Comparison of ENCODE assay signal across 10 cellular contexts in the genomic region with DNA sequence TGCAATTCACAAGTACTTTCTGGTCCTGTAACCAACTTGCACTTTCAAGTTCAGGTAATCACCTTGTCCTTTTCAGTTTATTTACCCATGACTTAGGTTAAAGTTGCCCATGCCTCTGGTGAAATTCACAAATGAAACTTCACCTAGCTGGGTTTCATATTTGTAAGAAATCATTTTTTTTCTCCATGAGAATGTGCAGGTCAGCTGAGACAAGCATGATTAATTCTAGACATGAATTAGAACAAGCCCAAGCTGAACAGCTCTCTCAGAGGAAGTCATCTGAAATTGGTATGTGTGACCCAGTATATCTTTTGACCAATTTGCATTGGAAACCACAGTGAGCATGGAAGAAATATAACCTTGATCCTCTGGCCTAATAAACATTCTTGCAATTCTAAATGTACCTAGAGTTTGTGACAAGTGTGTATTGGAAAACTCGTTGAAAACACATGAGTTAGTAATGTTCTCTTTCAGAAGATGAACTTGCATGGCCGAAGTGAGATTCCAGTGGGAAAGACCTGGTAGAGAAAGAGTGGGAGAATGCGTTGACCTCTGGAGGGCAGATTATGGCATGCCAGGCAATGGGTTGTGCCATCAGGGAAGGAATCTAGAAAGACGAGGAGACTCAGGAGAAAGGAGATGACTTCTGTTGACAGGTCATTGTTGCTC.
DNase-seq lines count a peak whose midpoint lies in the region; ATAC-seq, FAIRE-seq and TF ChIP-seq lines count a peak whose summit lies in the region.
"Had no signal": no experiment of that assay in that cellular context is flagged by ENCODE, and none has a peak within 500 bp of the region (broad histone marks: within the 10 kb centered on the region; RNA-seq: fewer than 3 reads in every experiment).

No MANE protein-coding gene starts in this region.

- H3K27ac ChIP-seq in GM12878 (ENCODE audit: control insufficient read depth, insufficient read depth), result peak overlapping the region; percentile 98
- H3K27ac ChIP-seq in subcutaneous abdominal adipose tissue (ENCODE audit: low read depth, low read length), result peak overlapping the region; percentile 77

- CTCF ChIA-PET in GM12878 (lab: Yijun Ruan, JAX), result interaction anchor here (0.6 to 5.7 kb wide), 24 partner anchors 9 to 538 kb away, joined by 3 to 73 read pairs (median 5); no protein-coding TSS in a partner anchor

- no peak overlapping the region; the same call in 1 of the 2 replicates for H3K4me3 ChIP-seq in GM12878
- no peak overlapping the region for H3K4me3 ChIP-seq in subcutaneous abdominal adipose tissue (ENCODE audit: low read depth in 1 of 5, low read length in 5 of 5)

- WGBS in GM12878 (ENCODE audit: insufficient coverage, insufficient replicate concordance, low lambda C conversion rate, missing lambda C conversion rate), result 44% methylated on average over 4 of the region's 4 CpGs

- H3K27me3 ChIP-seq in GM12878 (replicated peaks in 1 of 2; ENCODE audit: control insufficient read depth in 2 of 2, insufficient read depth in 2 of 2, low read length in 1 of 2) (no peaks in the 10 kb centered on the region), subcutaneous abdominal adipose tissue (ENCODE audit: control insufficient read depth in 5 of 5, insufficient read depth in 4 of 5, low read length in 5 of 5) (no peaks in the 10 kb centered on the region)

- H3K4me2 ChIP-seq in GM12878 (ENCODE audit: control insufficient read depth, insufficient read depth), result peak overlapping the region; percentile 70; the same call in 1 of the 2 replicates

- no peaks in the 10 kb centered on the region for H4K20me1 ChIP-seq in GM12878 (ENCODE audit: control insufficient read depth, insufficient read depth)

- RAD21 ChIA-PET in GM12878 (lab: Charles Lee; ENCODE audit: unreplicated experiment), result interaction anchor here (0.6 to 13.1 kb wide), 26 partner anchors 7 to 518 kb away, joined by 3 to 343 read pairs (median 8); no protein-coding TSS in a partner anchor

- DNase-seq in GM12878 (ENCODE audit: low read depth, low spot score), result peak; percentile 96
- DNase-seq in dermis blood vessel endothelial cell, result no peak
- no peak for DNase-seq in activated effector memory CD4-positive, alpha-beta T cell treated with anti-CD3 and anti-CD28 coated beads, Interleukin-2, amount 50 U/mL, for 16 hours
- no peak for DNase-seq in cardiac septum (ENCODE audit: low spot score)
- no peak for DNase-seq in sciatic nerve (ENCODE audit: low spot score)
- DNase-seq: activated naive CD8-positive, alpha-beta T cell treated with anti-CD3 and anti-CD28 coated beads, Interleukin-2, amount 50 U/mL, for 24 hours; GDM1 had no signal

- in situ Hi-C loops in GM12878 (cut with MboI), result no loop called here

- H2AFZ ChIP-seq in GM12878 (ENCODE audit: control insufficient read depth, low read depth, low read length), result no peak overlapping the region

- peak; percentile 36 to 65; a peak in 2 of 4 replicates for TF ChIP-seq EP300 in GM12878 (IDR thresholded peaks at IDR 0.05; ENCODE audit: borderline replicate concordance in 1 of 2, control insufficient read depth in 1 of 2, low read depth in 2 of 2, low read length in 2 of 2)

- H3K9me3 ChIP-seq in GM12878 (replicated peaks; ENCODE audit: control insufficient read depth, insufficient read depth, low read length) (peaks cover 8% of the 10 kb centered on the region; the same call in 2 of the 3 replicates), subcutaneous abdominal adipose tissue (ENCODE audit: control insufficient read depth in 5 of 5, low read length in 5 of 5) (no peaks in the 10 kb centered on the region)

- H3K36me3 ChIP-seq in GM12878 (ENCODE audit: control insufficient read depth in 2 of 2, insufficient read depth in 2 of 2, low read length in 1 of 2) (peaks cover 0 to 5% of the 10 kb centered on the region in 2 experiments; a peak in 1 of 4 replicates), subcutaneous abdominal adipose tissue (ENCODE audit: control insufficient read depth in 5 of 5, insufficient read depth in 5 of 5, low read length in 5 of 5) (no peaks in the 10 kb centered on the region)

- peak; percentile 28; the same call in 1 of the 2 replicates for TF ChIP-seq RAD21 in GM12878 (IDR thresholded peaks at IDR 0.05; ENCODE audit: insufficient read depth, low read depth, low read length)

- no TSS peak for BruUV-seq in GM12878 (replicated peaks; lab: Mats Ljungman, UMichigan)

- POLR2A ChIA-PET in GM12878 (lab: Charles Lee), result interaction anchor here (0.6 to 7.8 kb wide), 23 partner anchors 12 to 481 kb away, joined by 3 to 141 read pairs (median 4); no protein-coding TSS in a partner anchor

- no peak for FAIRE-seq in GM12878 (lab: Jason Lieb, UNC)

- intact Hi-C loops in GM12878 (cut with micrococcal nuclease; ENCODE audit: unreplicated experiment), result loop anchor here (1.0 to 5.0 kb wide), 4 partner anchors 23 to 74 kb away; no protein-coding TSS in a partner anchor
- intact Hi-C loops in cardiac septum (cut with DNase I), result no loop called here
- intact Hi-C loops in sciatic nerve (cut with DNase I), result no loop called here

- TF ChIP-seq POLR2A in GM12878 (IDR thresholded peaks at IDR 0.05; ENCODE audit: low read depth, low read length), result no peak

- H3K9ac ChIP-seq in GM12878 (ENCODE audit: control insufficient read depth, insufficient read depth, low read length), result peak overlapping the region; percentile 67
- H3K9ac ChIP-seq in subcutaneous abdominal adipose tissue (ENCODE audit: low read length in 5 of 5), result no peak overlapping the region

- peak; percentile 75 for ATAC-seq in GM19035 (IDR thresholded peaks at IDR 0.05; ENCODE audit: unreplicated experiment)
- peak; percentile 66 for ATAC-seq in HG02840 (IDR thresholded peaks at IDR 0.05; ENCODE audit: low FRiP score, unreplicated experiment)
- peak; percentile 86 for ATAC-seq in GM12878
- no peak for ATAC-seq in sciatic nerve
- ATAC-seq: activated naive CD8-positive, alpha-beta T cell treated with anti-CD3 and anti-CD28 coated beads, Interleukin-2, amount 50 U/mL, for 24 hours had no signal

- no peaks in the 10 kb centered on the region; the same call in 1 of the 2 replicates for H3K79me2 ChIP-seq in GM12878 (ENCODE audit: control insufficient read depth, insufficient read depth, low read length)

- peaks cover 46% of the 10 kb centered on the region for H3K4me1 ChIP-seq in GM12878 (ENCODE audit: control insufficient read depth, insufficient read depth, low read length)
- H3K4me1 ChIP-seq in subcutaneous abdominal adipose tissue (ENCODE audit: control insufficient read depth in 5 of 5, insufficient read depth in 5 of 5, low read length in 5 of 5), result peaks cover 0 to 22% (median 20%) of the 10 kb centered on the region in 5 donors

- no peak for TF ChIP-seq CTCF in GM12878 (IDR thresholded peaks at IDR 0.05 in 2 of 3, conservative IDR thresholded peaks at IDR 0.05 in 1 of 3; ENCODE audit: control insufficient read depth in 2 of 3, extremely low read depth in 1 of 3, insufficient read depth in 1 of 3, low read depth in 3 of 3, low read length in 3 of 3)

- SMC1A ChIA-PET in GM12878 (lab: Charles Lee; ENCODE audit: uncharacterized antibody, unreplicated experiment), result interaction anchor here (0.6 to 7.9 kb wide), 33 partner anchors 8 to 523 kb away, joined by 3 to 321 read pairs (median 8); no protein-coding TSS in a partner anchor

TF ChIP-seq in GM12878, 131 proteins besides CTCF, POLR2A, EP300 and RAD21 (continues in another document):
- TF ChIP-seq, protein P1, sequence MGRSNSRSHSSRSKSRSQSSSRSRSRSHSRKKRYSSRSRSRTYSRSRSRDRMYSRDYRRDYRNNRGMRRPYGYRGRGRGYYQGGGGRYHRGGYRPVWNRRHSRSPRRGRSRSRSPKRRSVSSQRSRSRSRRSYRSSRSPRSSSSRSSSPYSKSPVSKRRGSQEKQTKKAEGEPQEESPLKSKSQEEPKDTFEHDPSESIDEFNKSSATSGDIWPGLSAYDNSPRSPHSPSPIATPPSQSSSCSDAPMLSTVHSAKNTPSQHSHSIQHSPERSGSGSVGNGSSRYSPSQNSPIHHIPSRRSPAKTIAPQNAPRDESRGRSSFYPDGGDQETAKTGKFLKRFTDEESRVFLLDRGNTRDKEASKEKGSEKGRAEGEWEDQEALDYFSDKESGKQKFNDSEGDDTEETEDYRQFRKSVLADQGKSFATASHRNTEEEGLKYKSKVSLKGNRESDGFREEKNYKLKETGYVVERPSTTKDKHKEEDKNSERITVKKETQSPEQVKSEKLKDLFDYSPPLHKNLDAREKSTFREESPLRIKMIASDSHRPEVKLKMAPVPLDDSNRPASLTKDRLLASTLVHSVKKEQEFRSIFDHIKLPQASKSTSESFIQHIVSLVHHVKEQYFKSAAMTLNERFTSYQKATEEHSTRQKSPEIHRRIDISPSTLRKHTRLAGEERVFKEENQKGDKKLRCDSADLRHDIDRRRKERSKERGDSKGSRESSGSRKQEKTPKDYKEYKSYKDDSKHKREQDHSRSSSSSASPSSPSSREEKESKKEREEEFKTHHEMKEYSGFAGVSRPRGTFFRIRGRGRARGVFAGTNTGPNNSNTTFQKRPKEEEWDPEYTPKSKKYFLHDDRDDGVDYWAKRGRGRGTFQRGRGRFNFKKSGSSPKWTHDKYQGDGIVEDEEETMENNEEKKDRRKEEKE (IDR thresholded peaks at IDR 0.05), result no peak
- TF ChIP-seq TARDBP (IDR thresholded peaks at IDR 0.05; ENCODE audit: borderline replicate concordance) (no peak), ZZZ3 (IDR thresholded peaks at IDR 0.05; ENCODE audit: control insufficient read depth, insufficient read length, low read depth) (no peak), BMI1 (IDR thresholded peaks at IDR 0.05; ENCODE audit: borderline replicate concordance) (no peak)
- TF ChIP-seq, protein P2, sequence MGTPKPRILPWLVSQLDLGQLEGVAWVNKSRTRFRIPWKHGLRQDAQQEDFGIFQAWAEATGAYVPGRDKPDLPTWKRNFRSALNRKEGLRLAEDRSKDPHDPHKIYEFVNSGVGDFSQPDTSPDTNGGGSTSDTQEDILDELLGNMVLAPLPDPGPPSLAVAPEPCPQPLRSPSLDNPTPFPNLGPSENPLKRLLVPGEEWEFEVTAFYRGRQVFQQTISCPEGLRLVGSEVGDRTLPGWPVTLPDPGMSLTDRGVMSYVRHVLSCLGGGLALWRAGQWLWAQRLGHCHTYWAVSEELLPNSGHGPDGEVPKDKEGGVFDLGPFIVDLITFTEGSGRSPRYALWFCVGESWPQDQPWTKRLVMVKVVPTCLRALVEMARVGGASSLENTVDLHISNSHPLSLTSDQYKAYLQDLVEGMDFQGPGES (IDR thresholded peaks at IDR 0.05), result no peak
